In the genomic region with DNA sequence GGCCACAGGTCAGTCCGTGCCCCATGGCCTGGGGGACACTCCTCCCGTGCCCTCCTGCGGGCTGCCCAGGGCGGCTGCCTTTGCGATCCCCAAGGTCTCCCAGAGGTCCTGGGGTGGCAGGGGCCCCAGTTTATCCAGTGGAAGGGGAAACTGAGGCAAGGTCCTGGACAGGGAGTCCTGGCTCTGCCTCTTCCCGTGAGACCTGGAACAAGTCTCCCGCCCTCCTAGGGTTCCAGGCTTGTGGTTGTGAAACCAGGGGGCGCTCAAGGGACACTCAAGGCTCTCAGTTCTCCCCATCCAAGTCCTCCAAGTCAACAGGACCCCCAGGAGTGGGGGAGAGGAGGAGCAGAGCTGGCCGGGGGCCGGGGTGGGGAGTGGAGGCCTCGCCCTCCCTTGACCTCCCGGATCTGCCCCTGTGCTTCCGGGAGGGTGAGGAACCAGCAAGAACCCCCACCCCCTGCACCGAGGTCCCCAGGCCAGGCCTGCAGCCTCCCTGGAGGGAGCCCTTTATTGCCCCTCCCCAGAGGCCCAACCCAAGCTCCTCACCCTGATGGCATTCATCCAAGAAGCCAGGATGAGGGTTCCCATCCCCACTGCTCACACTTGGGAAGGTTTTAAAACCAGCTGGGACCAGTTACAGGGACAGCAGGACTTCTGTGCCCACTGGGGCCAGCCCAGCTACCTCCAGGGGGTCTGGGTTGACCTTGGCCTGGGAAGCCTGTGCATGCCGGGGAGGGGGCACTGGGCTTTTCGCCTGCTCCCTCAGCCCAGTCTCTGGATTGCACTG, we compare ENCODE assay signal across 10 cellular contexts. TPM values are rescaled to one million over a fixed set of nuclear protein-coding genes. Genes with fewer than 3 reads are reported as not detected.
DNase-seq lines count a peak whose midpoint lies in the region; ATAC-seq and TF ChIP-seq lines count a peak whose summit lies in the region.
"Had no signal": no experiment of that assay in that cellular context is flagged by ENCODE, and none has a peak within 500 bp of the region (broad histone marks: within the 10 kb centered on the region; RNA-seq: fewer than 3 reads in every experiment).

No MANE protein-coding gene starts in this region.

- H3K9me2 ChIP-seq in GM23248 (ENCODE audit: insufficient read depth), result no peaks in the 10 kb centered on the region

- no peak overlapping the region for H3K9ac ChIP-seq in GM23248

- no peaks in the 10 kb centered on the region for H3F3A ChIP-seq in GM23248 (ENCODE audit: insufficient read depth)

- H3K36me3 Mint-ChIP-seq in CD14-positive monocyte, result no peaks in the 10 kb centered on the region
- H3K36me3 Mint-ChIP-seq: activated naive CD4-positive, alpha-beta T cell treated with anti-CD3 and anti-CD28 coated beads, Interleukin-2, amount 50 U/mL, for 24 hours had no signal

- H3K27me3 ChIP-seq in GM23248 (replicated peaks; ENCODE audit: insufficient read depth) (peaks cover 17% of the 10 kb centered on the region), RWPE2 (ENCODE audit: insufficient read depth, poor library complexity, severe bottlenecking) (no peaks in the 10 kb centered on the region), suprapubic skin (peaks cover 78% of the 10 kb centered on the region)

- ATAC-seq in RWPE2 (ENCODE audit: low read depth) (peak; percentile 34; the same call in 1 of the 3 replicates), left ventricle myocardium superior (peak; percentile 27)

- H4K20me1 ChIP-seq in GM23248 (ENCODE audit: insufficient read depth), result no peaks in the 10 kb centered on the region

- no peak for TF ChIP-seq POLR2A in suprapubic skin (IDR thresholded peaks at IDR 0.05)

- in situ Hi-C loops in GM23248 (cut with MboI), result no loop called here

- no peak overlapping the region for H3K4me3 ChIP-seq in GM23248
- H3K4me3 ChIP-seq in RWPE2 (ENCODE audit: severe bottlenecking), result no peak overlapping the region
- no peak overlapping the region for H3K4me3 ChIP-seq in suprapubic skin

- TF ChIP-seq CTCF in CD14-positive monocyte (IDR thresholded peaks at IDR 0.05), result peak; percentile 28
- peak; percentile 23 for TF ChIP-seq CTCF in RWPE2 (IDR thresholded peaks at IDR 0.05; ENCODE audit: poor library complexity, severe bottlenecking)
- no peak for TF ChIP-seq CTCF in suprapubic skin (IDR thresholded peaks at IDR 0.05)

- no peaks in the 10 kb centered on the region for H3K9me3 Mint-ChIP-seq in CD14-positive monocyte
- H3K9me3 Mint-ChIP-seq: activated naive CD4-positive, alpha-beta T cell treated with anti-CD3 and anti-CD28 coated beads, Interleukin-2, amount 50 U/mL, for 24 hours had no signal

- TF ChIP-seq EP300 in suprapubic skin (IDR thresholded peaks at IDR 0.05), result no peak

- peaks cover 7 to 20% (median 8%) of the 10 kb centered on the region in 3 donors for H3K27me3 Mint-ChIP-seq in CD14-positive monocyte (ENCODE audit: low read depth in 3 of 3)
- H3K27me3 Mint-ChIP-seq: activated naive CD4-positive, alpha-beta T cell treated with anti-CD3 and anti-CD28 coated beads, Interleukin-2, amount 50 U/mL, for 24 hours had no signal

- DNase-seq in CD14-positive monocyte (ENCODE audit: low spot score), result no peak
- peak; percentile 39 for DNase-seq in GM23248
- peak; percentile 52 for DNase-seq in RWPE2 (ENCODE audit: low spot score)
- DNase-seq in left ventricle myocardium superior, result no peak
- DNase-seq in activated gamma-delta T cell treated with Interleukin-2 at 50 U/mL for 16 hours, result no peak
- no peak for DNase-seq in activated CD4-positive, alpha-beta T cell treated with anti-CD3 and anti-CD28 coated beads for 48 hours
- DNase-seq in suprapubic skin (ENCODE audit: low spot score in 2 of 2), result no peak
- no peak for DNase-seq in activated T-cell treated with anti-CD3 and anti-CD28 coated beads for 4 hours
- DNase-seq: NCI-H1048 had no signal

- WGBS in GM23248 (ENCODE audit: low coverage in 1 of 2, low lambda C conversion rate in 2 of 2, missing lambda C conversion rate in 2 of 2), 2 experiments, result 21 to 22% methylated on average over 11 to 16 of the region's 16 CpGs
- WGBS in suprapubic skin, result 80% methylated on average over 1 of the region's 16 CpGs

- no peaks in the 10 kb centered on the region for H3K79me2 ChIP-seq in GM23248 (ENCODE audit: insufficient read depth)

- no peak overlapping the region for H3K4me2 ChIP-seq in GM23248 (ENCODE audit: unreplicated experiment)

- no peaks in the 10 kb centered on the region for H3K4me1 Mint-ChIP-seq in CD14-positive monocyte
- H3K4me1 Mint-ChIP-seq: activated naive CD4-positive, alpha-beta T cell treated with anti-CD3 and anti-CD28 coated beads, Interleukin-2, amount 50 U/mL, for 24 hours had no signal

- intact Hi-C loops in CD14-positive monocyte (cut with micrococcal nuclease), result no loop called here
- intact Hi-C loops in left ventricle myocardium superior (cut with micrococcal nuclease), result no loop called here

- H3K4me3 Mint-ChIP-seq in CD14-positive monocyte, result no peak overlapping the region
- H3K4me3 Mint-ChIP-seq: activated naive CD4-positive, alpha-beta T cell treated with anti-CD3 and anti-CD28 coated beads, Interleukin-2, amount 50 U/mL, for 24 hours had no signal

- H3K9me3 ChIP-seq in GM23248 (ENCODE audit: low read depth) (no peaks in the 10 kb centered on the region), RWPE2 (ENCODE audit: severe bottlenecking) (no peaks in the 10 kb centered on the region), suprapubic skin (no peaks in the 10 kb centered on the region)

- H3K36me3 ChIP-seq in GM23248 (ENCODE audit: low read depth), result no peaks in the 10 kb centered on the region
- H3K36me3 ChIP-seq in RWPE2 (ENCODE audit: low read depth), result no peaks in the 10 kb centered on the region
- no peaks in the 10 kb centered on the region for H3K36me3 ChIP-seq in suprapubic skin

- H3K27ac ChIP-seq in GM23248, result no peak overlapping the region
- no peak overlapping the region for H3K27ac ChIP-seq in RWPE2 (ENCODE audit: poor library complexity, severe bottlenecking)
- no peak overlapping the region for H3K27ac ChIP-seq in suprapubic skin

- no peak overlapping the region for H3K27ac Mint-ChIP-seq in CD14-positive monocyte
- H3K27ac Mint-ChIP-seq: activated naive CD4-positive, alpha-beta T cell treated with anti-CD3 and anti-CD28 coated beads, Interleukin-2, amount 50 U/mL, for 24 hours had no signal

- H2AFZ ChIP-seq in GM23248, result no peak overlapping the region

- H3K4me1 ChIP-seq in GM23248 (ENCODE audit: insufficient read depth), result no peaks in the 10 kb centered on the region
- H3K4me1 ChIP-seq in RWPE2 (ENCODE audit: insufficient read depth, poor library complexity, severe bottlenecking), result no peaks in the 10 kb centered on the region
- H3K4me1 ChIP-seq in suprapubic skin, result no peaks in the 10 kb centered on the region

RNA-seq across cellular contexts. Expression of a gene that starts 24.7 kb away (rescaled TPM):
- 10 to 100 TPM; 30.9 to 38.0 TPM for polyA plus RNA-seq in CD14-positive monocyte
- total RNA-seq in GM23248 (2014; rRNA removed; shearing (Covaris generic)), result 69.7 and 94.0 TPM in 2 replicates
- polyA plus RNA-seq in GM23248 (2016; fragmentation: Nextera tagmentation; extraction: Ambion mirVana), result 25.2 and 25.9 TPM in 2 replicates
- 16.6 TPM for total RNA-seq in left ventricle myocardium superior
- 10 to 100 TPM; 37.0 to 66.9 (median 57.8) TPM for total RNA-seq in suprapubic skin

RNA-seq across cellular contexts. Expression of a gene that starts 48.3 kb away (rescaled TPM):
- 1 to 10 TPM; 8.1 to 8.7 TPM for polyA plus RNA-seq in CD14-positive monocyte
- 30.7 and 35.9 TPM in 2 replicates for total RNA-seq in GM23248 (2014; rRNA removed; shearing (Covaris generic))
- 5.2 and 5.3 TPM in 2 replicates for polyA plus RNA-seq in GM23248 (2016; fragmentation: Nextera tagmentation; extraction: Ambion mirVana)
- total RNA-seq in left ventricle myocardium superior, result 39.1 TPM
- total RNA-seq in suprapubic skin, result 10 to 100 TPM; 12.1 to 14.9 (median 13.7) TPM

Comparison
In these comparisons a context has a peak if more than half of its experiments do, and no peak if none do; other contexts are left out.
1. DNase-seq: peak in GM23248 (single experiment) and RWPE2 (single experiment); none in CD14-positive monocyte (single experiment), left ventricle myocardium superior (single experiment), activated gamma-delta T cell treated with Interleukin-2 at 50 U/mL for 16 hours (single experiment), activated CD4-positive, alpha-beta T cell treated with anti-CD3 and anti-CD28 coated beads for 48 hours (single experiment), suprapubic skin (0 of 2) and activated T-cell treated with anti-CD3 and anti-CD28 coated beads for 4 hours (single experiment).
2. CTCF ChIP-seq: peak in CD14-positive monocyte (single experiment) and RWPE2 (single experiment); none in suprapubic skin (0 of 2).